8 cellular contexts compared by ENCODE assay signal in the genomic region with DNA sequence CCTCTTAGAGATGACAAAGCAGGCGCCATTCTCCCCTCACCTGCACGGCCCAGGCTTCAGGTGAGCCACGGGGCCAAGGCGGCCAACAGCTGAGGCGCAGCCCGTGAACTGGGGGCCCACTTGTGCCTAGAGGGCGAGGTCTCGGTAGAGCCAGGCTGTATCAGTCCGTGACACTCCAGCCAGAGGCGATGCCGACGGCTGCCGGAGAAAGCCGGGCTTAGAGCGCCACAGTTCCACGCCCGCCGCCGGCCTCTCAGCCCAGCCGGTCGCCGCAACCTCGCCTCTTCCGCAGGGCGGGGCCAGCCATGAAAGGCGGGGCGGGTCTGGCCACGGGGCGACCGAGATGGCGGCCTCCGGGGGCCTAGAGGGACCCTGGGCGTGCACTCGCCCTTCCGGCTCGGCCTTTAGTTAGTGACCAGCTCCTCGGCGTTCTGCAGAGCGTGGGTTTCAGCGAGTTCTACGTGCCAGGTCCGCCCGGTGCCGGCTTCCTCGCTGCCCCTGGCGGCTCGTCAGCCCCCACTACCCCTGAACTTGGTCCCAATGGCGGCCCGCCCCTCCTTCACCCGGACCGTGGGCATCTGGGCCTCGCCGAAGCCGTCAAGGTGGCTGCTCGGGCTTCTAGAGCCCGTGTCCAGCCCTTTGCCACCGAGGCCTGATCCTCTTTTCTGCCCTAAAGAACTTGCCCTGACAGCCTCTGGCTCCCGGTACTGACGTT. TPM values are rescaled to one million over a fixed set of nuclear protein-coding genes. Genes with fewer than 3 reads are reported as not detected.
A peak's percentile ranks its signal among the peaks of the same experiment; 100 is the strongest.
DNase-seq lines count a peak whose midpoint lies in the region; ATAC-seq and TF ChIP-seq lines count a peak whose summit lies in the region.

A gene (plus strand): TSS at position 390 of the 715 bp plus-strand sequence. CDS start 881 bp downstream, outside the sequence.

- H3K9ac ChIP-seq in NT2/D1 (ENCODE audit: insufficient read length, low read depth): peak within 1 kb of the TSS; percentile 99

- no peaks in the 10 kb centered on the region for H3K27me3 Mint-ChIP-seq in endothelial cell (ENCODE audit: unreplicated experiment)

- TF ChIP-seq CTCF in endothelial cell (IDR thresholded peaks at IDR 0.05; ENCODE audit: unreplicated experiment): no peak

- H3K27ac Mint-ChIP-seq in endothelial cell (ENCODE audit: unreplicated experiment): peak within 1 kb of the TSS; percentile 93

- DNase-seq in COLO829 (ENCODE audit: low spot score) (peak; percentile 86), NT2/D1 (ENCODE audit: low read depth, low spot score) (peak; percentile 82), endothelial cell (ENCODE audit: low spot score) (peak; percentile 94), midbrain (lab: John Stamatoyannopoulos, UW) (peak; percentile 88)
- peak; percentile 46 for DNase-seq in activated CD8-positive, alpha-beta memory T cell treated with anti-CD3 and anti-CD28 coated beads, Interleukin-2, amount 50 U/mL, for 24 hours (ENCODE audit: extremely low read depth)
- peak; percentile 62 to 72 for DNase-seq in stimulated activated CD8-positive, alpha-beta memory T cell treated with anti-CD3 and anti-CD28 coated beads, Interleukin-2, amount 100 ng/mL, for 1 hour (ENCODE audit: low read depth in 2 of 2)

- H3K9me3 ChIP-seq in NT2/D1 (ENCODE audit: insufficient read depth, low read length): no peaks in the 10 kb centered on the region

- H3K27me3 ChIP-seq in NT2/D1 (ENCODE audit: insufficient read depth, insufficient read length): no peaks in the 10 kb centered on the region

- H3K4me1 ChIP-seq in NT2/D1 (ENCODE audit: insufficient read depth, insufficient read length): no peaks in the 10 kb centered on the region

- H3K36me3 Mint-ChIP-seq in endothelial cell (ENCODE audit: low read depth, unreplicated experiment): peaks cover 4% of the 10 kb centered on the region

- H3K4me3 ChIP-seq in NT2/D1 (ENCODE audit: insufficient read length, low read depth): peak within 1 kb of the TSS; percentile 97

- ATAC-seq in GM19452 (IDR thresholded peaks at IDR 0.05; ENCODE audit: unreplicated experiment): peak; percentile 99
- peak; percentile 75 for ATAC-seq in HG03575 (IDR thresholded peaks at IDR 0.05; ENCODE audit: extremely low read depth, insufficient number of reproducible peaks, low FRiP score, unreplicated experiment)

- peaks cover 14% of the 10 kb centered on the region for H3K4me1 Mint-ChIP-seq in endothelial cell (ENCODE audit: unreplicated experiment)

- no peaks in the 10 kb centered on the region for H3K9me3 Mint-ChIP-seq in endothelial cell (ENCODE audit: unreplicated experiment)

- peaks cover 29% of the 10 kb centered on the region for H3K36me3 ChIP-seq in NT2/D1 (ENCODE audit: insufficient read depth, insufficient read length, low read length)

- peak within 1 kb of the TSS; percentile 97 for H3K4me3 Mint-ChIP-seq in endothelial cell (ENCODE audit: unreplicated experiment)

RNA-seq across cellular contexts. Expression of the gene that starts here (rescaled TPM):
- 25.7 TPM for total RNA-seq in endothelial cell (ENCODE audit: unreplicated experiment)

Comparison
In these comparisons a context has a peak if more than half of its experiments do, and no peak if none do; other contexts are left out.
1. Peak in every context shown above with its lines: DNase-seq, ATAC-seq and H3K4me3 ChIP-seq.